In the genomic region with DNA sequence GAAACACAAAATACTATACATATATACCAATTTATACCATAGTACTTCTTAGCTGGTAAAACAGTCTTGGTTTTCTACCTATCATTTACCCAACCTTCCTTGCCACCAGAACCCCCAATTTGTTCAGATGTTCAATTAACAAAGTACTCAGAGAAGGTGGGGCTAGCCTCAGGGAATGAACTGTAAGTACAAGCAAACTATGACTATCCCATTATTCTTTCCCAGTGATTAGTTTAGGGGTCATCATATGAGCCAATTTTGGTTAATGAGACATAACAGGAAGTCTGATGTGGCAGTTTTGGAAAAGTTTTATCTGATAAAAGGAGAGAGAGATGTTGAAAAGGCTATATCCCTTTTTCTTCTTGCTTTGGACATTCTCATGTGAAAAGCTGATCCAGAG, we compare ENCODE assay signal across 14 cellular contexts.
"Had no signal": no experiment of that assay in that cellular context is flagged by ENCODE, and none has a peak within 500 bp of the region (broad histone marks: within the 10 kb centered on the region; RNA-seq: fewer than 3 reads in every experiment).

No MANE protein-coding gene starts in this region.

- H3K4me1 ChIP-seq: breast epithelium, lower lobe of right lung, thyroid gland, vagina had no signal

- H3K4me3 ChIP-seq: breast epithelium, lower lobe of right lung, pancreas, thyroid gland, vagina had no signal

- H3K27ac ChIP-seq: breast epithelium, lower lobe of right lung, pancreas, thyroid gland, vagina had no signal

- H3K27me3 ChIP-seq: breast epithelium, pancreas, thyroid gland, vagina had no signal

- DNase-seq: activated CD4-positive, alpha-beta T cell treated with anti-CD3 and anti-CD28 coated beads for 1 hour; activated CD4-positive, alpha-beta T cell treated with anti-CD3 and anti-CD28 coated beads, Interleukin-2, amount 50 U/mL, for 48 hours; activated gamma-delta T cell; activated T-cell treated with anti-CD3 and anti-CD28 coated beads, Interleukin-2, amount 50 U/mL, for 48 hours; hypothalamus; lower lobe of right lung; naive B cell; pancreas; retina; stimulated activated CD4-positive, alpha-beta T cell treated with anti-CD3 and anti-CD28 coated beads, Interleukin-4, amount 100 ng/mL, for 4 hours; T-helper 9 cell; thyroid gland had no signal

- H3K9me3 ChIP-seq: breast epithelium, lower lobe of right lung, pancreas, thyroid gland, vagina had no signal

- H3K36me3 ChIP-seq: breast epithelium, lower lobe of right lung, pancreas, thyroid gland, vagina had no signal
